Comparison of ENCODE assay signal across 8 cellular contexts in genomic region chr3:185983495-185984141, GRCh38. TPM values are rescaled to one million over a fixed set of nuclear protein-coding genes. Genes with fewer than 3 reads are reported as not detected.
DNase-seq lines count a peak whose midpoint lies in the region; ATAC-seq, FAIRE-seq and TF ChIP-seq lines count a peak whose summit lies in the region.

No MANE protein-coding gene starts in this region.

- DNase-seq in D721Med (ENCODE audit: insufficient read length, low spot score) (peak; percentile 43), HT-29 (ENCODE audit: low spot score) (peak; percentile 79), NOMO-1 treated with DMSO at 0.1 percent for 48 hours (lab: John Stamatoyannopoulos, UW; ENCODE audit: unreplicated experiment) (peak; percentile 67), epithelial cell of proximal tubule (ENCODE audit: low read depth) (no peak), middle frontal gyrus (ENCODE audit: extremely low spot score, low spot score) (peak; percentile 71)
- DNase-seq in activated CD8-positive, alpha-beta memory T cell treated with anti-CD3 and anti-CD28 coated beads, Interleukin-2, amount 50 U/mL, for 24 hours (ENCODE audit: extremely low read depth) = peak; percentile 25
- peak; percentile 69 for DNase-seq in stimulated activated naive CD8-positive, alpha-beta T cell treated with anti-CD3 and anti-CD28 coated beads, Interleukin-15, Interleukin-2, amounts not matched to agents 100 U/mL and 50 U/mL, for 24 hours

- FAIRE-seq in D721Med (lab: Jason Lieb, UNC) = no peak

- peak; percentile 64 for ATAC-seq in stimulated activated naive CD8-positive, alpha-beta T cell treated with anti-CD3 and anti-CD28 coated beads, Interleukin-15, Interleukin-2, amounts not matched to agents 100 U/mL and 50 U/mL, for 24 hours
- ATAC-seq in HG03025 (IDR thresholded peaks at IDR 0.05; ENCODE audit: low FRiP score, unreplicated experiment) = no peak

- no peak overlapping the region for H3K4me3 ChIP-seq in epithelial cell of proximal tubule (ENCODE audit: low read depth, low read length)

- TF ChIP-seq CTCF in D721Med (IDR thresholded peaks at IDR 0.05; ENCODE audit: insufficient read depth, missing control alignments) = peak; percentile 90
- peak; percentile 94 for TF ChIP-seq CTCF in epithelial cell of proximal tubule (conservative IDR thresholded peaks at IDR 0.05; ENCODE audit: low read depth, low read length)

RNA-seq across cellular contexts. Expression of gene TRA2B, which starts 45.8 kb away (rescaled TPM):
- total RNA-seq in HT-29 (2014; rRNA removed; shearing (Covaris generic)) = 268 and 296 TPM in 2 replicates
- 140 and 239 TPM in 2 replicates for total RNA-seq in epithelial cell of proximal tubule
